ENCODE assay signal across 8 cellular contexts in genomic region chr2:30666307-30666874, GRCh38.
DNase-seq lines count a peak whose midpoint lies in the region; ATAC-seq and TF ChIP-seq lines count a peak whose summit lies in the region.

No MANE protein-coding gene starts in this region.

- H3K36me3 Mint-ChIP-seq in chondrocyte (ENCODE audit: low read depth), result peaks cover 10% of the 10 kb centered on the region

- no peak overlapping the region for H3K4me3 Mint-ChIP-seq in chondrocyte (ENCODE audit: unreplicated experiment)

- no peaks in the 10 kb centered on the region for H3K4me1 Mint-ChIP-seq in chondrocyte (ENCODE audit: low read depth)

- DNase-seq in MV-4-11 (lab: John Stamatoyannopoulos, UW) (peak; percentile 79), chondrocyte (ENCODE audit: low spot score) (no peak), DMS114 treated with DMSO at 0.1 percent for 48 hours (lab: John Stamatoyannopoulos, UW; ENCODE audit: unreplicated experiment) (no peak), SKM-1 (lab: John Stamatoyannopoulos, UW; ENCODE audit: unreplicated experiment) (no peak), NCI-H1105 treated with DMSO at 0.1 percent for 48 hours (lab: John Stamatoyannopoulos, UW) (no peak)
- no peak for DNase-seq in activated naive CD4-positive, alpha-beta T cell treated with anti-CD3 and anti-CD28 coated beads, Interleukin-2, amount 50 U/mL, for 16 hours

- H3K9me3 ChIP-seq in muscle layer of duodenum (ENCODE audit: control insufficient read depth in 1 of 2, low read length in 2 of 2), result peaks cover 4 to 7% of the 10 kb centered on the region in 2 donors

- no peaks in the 10 kb centered on the region for H3K27me3 Mint-ChIP-seq in chondrocyte (ENCODE audit: low read depth)

- H3K27ac Mint-ChIP-seq in chondrocyte (ENCODE audit: unreplicated experiment), result peak overlapping the region; percentile 57

- no peaks in the 10 kb centered on the region for H3K27me3 ChIP-seq in muscle layer of duodenum (ENCODE audit: low read depth, low read length)

- H3K27ac ChIP-seq in muscle layer of duodenum (ENCODE audit: low read length), result peak overlapping the region; percentile 27

- ATAC-seq in GM19395 (IDR thresholded peaks at IDR 0.05; ENCODE audit: unreplicated experiment), result peak; percentile 73

- no peaks in the 10 kb centered on the region for H3K36me3 ChIP-seq in muscle layer of duodenum (ENCODE audit: control insufficient read depth in 1 of 2, insufficient read depth in 2 of 2, low read length in 2 of 2)

- peaks cover 36% of the 10 kb centered on the region for H3K9me3 Mint-ChIP-seq in chondrocyte (ENCODE audit: low read depth)

- TF ChIP-seq CTCF in chondrocyte (IDR thresholded peaks at IDR 0.05), result no peak

- peaks cover 6 to 16% of the 10 kb centered on the region in 2 donors for H3K4me1 ChIP-seq in muscle layer of duodenum (ENCODE audit: control insufficient read depth in 1 of 2, insufficient read depth in 2 of 2, low read length in 2 of 2)

- H3K4me3 ChIP-seq in muscle layer of duodenum (ENCODE audit: low read depth in 1 of 2, low read length in 2 of 2), result no peak overlapping the region
